ENCODE assay signal across 8 cellular contexts in genomic region chr1:9280015-9280860, GRCh38. TPM values are rescaled to one million over a fixed set of nuclear protein-coding genes. Genes with fewer than 3 reads are reported as not detected.
DNase-seq lines count a peak whose midpoint lies in the region; ATAC-seq and TF ChIP-seq lines count a peak whose summit lies in the region.
"Had no signal": no experiment of that assay in that cellular context is flagged by ENCODE, and none has a peak within 500 bp of the region (broad histone marks: within the 10 kb centered on the region; RNA-seq: fewer than 3 reads in every experiment).

No MANE protein-coding gene starts in this region.

- H3K27ac ChIP-seq in brain microvascular endothelial cell (peak overlapping the region; percentile 52), mesendoderm (ENCODE audit: low read depth, low read length) (no peak overlapping the region), thoracic aorta (no peak overlapping the region)

- no peak overlapping the region for H2AK5ac ChIP-seq in mesendoderm (ENCODE audit: low read length)

- peaks cover 5% of the 10 kb centered on the region for H3K9me3 ChIP-seq in T-helper 17 cell (ENCODE audit: control insufficient read depth, low read length, poor library complexity, severe bottlenecking)
- H3K9me3 ChIP-seq in thoracic aorta: no peaks in the 10 kb centered on the region

- H3K18ac ChIP-seq in mesendoderm (ENCODE audit: low read length): no peak overlapping the region

- no peak overlapping the region for H3K4ac ChIP-seq in mesendoderm (ENCODE audit: low read depth, low read length)

- DNase-seq in HFF-Myc (ENCODE audit: extremely low read depth, low read depth): peak; percentile 78
- DNase-seq in T-helper 17 cell: no peak
- peak; percentile 92 for DNase-seq in brain microvascular endothelial cell
- DNase-seq in mesendoderm: peak; percentile 76
- peak; percentile 57 for DNase-seq in thoracic aorta (ENCODE audit: low spot score)
- DNase-seq: activated B cell treated with CpG ODN at 0.5 μM for 24 hours had no signal

- H3K23ac ChIP-seq in mesendoderm (ENCODE audit: low read length): no peak overlapping the region

- H3K56ac ChIP-seq in mesendoderm (ENCODE audit: low read length): peak overlapping the region; percentile 0

- H4K8ac ChIP-seq in mesendoderm (ENCODE audit: low read depth, low read length): no peak overlapping the region

- no CpG with 5 or more reads among the region's 36 CpGs for WGBS in mesendoderm (ENCODE audit: extremely low coverage, insufficient coverage, low lambda C conversion rate)

- H3K36me3 ChIP-seq in brain microvascular endothelial cell (replicated peaks) (no peaks in the 10 kb centered on the region), mesendoderm (ENCODE audit: control insufficient read depth, insufficient read depth, low read length) (no peaks in the 10 kb centered on the region), thoracic aorta (no peaks in the 10 kb centered on the region)

- peaks cover 6% of the 10 kb centered on the region for H3K36me3 Mint-ChIP-seq in T-helper 17 cell (ENCODE audit: low read depth)

- H3K4me2 ChIP-seq in mesendoderm (ENCODE audit: low read length): no peak overlapping the region

- H4K5ac ChIP-seq in mesendoderm (ENCODE audit: low read length): no peak overlapping the region

- H3K9ac ChIP-seq in mesendoderm (ENCODE audit: low read length): no peak overlapping the region

- H2BK15ac ChIP-seq in mesendoderm (replicated peaks; ENCODE audit: low read depth): no peak overlapping the region

- ATAC-seq in T-helper 17 cell: peak; percentile 18
- ATAC-seq in thoracic aorta (ENCODE audit: insufficient number of reproducible peaks, low FRiP score, low read depth): peak; percentile 51
- no peak for ATAC-seq in GM18873 (IDR thresholded peaks at IDR 0.05; ENCODE audit: low FRiP score, unreplicated experiment)
- no peak for ATAC-seq in GM19023 (IDR thresholded peaks at IDR 0.05; ENCODE audit: unreplicated experiment)

- H3K4me1 ChIP-seq in mesendoderm (ENCODE audit: control insufficient read depth, low read depth, low read length) (no peaks in the 10 kb centered on the region), thoracic aorta (ENCODE audit: control insufficient read depth in 1 of 2, low read depth in 2 of 2) (peaks cover 22 to 56% of the 10 kb centered on the region in 2 donors)

- peaks cover 38% of the 10 kb centered on the region for H3K4me1 Mint-ChIP-seq in T-helper 17 cell

- in situ Hi-C loops in brain microvascular endothelial cell (cut with HindIII; ENCODE audit: low pct_ligation_motif_present, low sequenced_read_pairs): no loop called here

- H3K79me1 ChIP-seq in mesendoderm (ENCODE audit: low read length): no peaks in the 10 kb centered on the region

- no peaks in the 10 kb centered on the region for H3K27me3 Mint-ChIP-seq in T-helper 17 cell

- no peak overlapping the region for H2BK5ac ChIP-seq in mesendoderm (ENCODE audit: low read length)

- no peak overlapping the region for H2BK120ac ChIP-seq in mesendoderm (ENCODE audit: low read depth, low read length)

- H3K79me2 ChIP-seq in mesendoderm (ENCODE audit: control insufficient read depth, insufficient read depth, low read length): no peaks in the 10 kb centered on the region

- peak overlapping the region; percentile 60 for H3K4me3 Mint-ChIP-seq in T-helper 17 cell
- H3K4me3 Mint-ChIP-seq: activated B cell treated with CpG ODN at 0.5 μM for 24 hours had no signal

- H3K27ac Mint-ChIP-seq in T-helper 17 cell: no peak overlapping the region
- H3K27ac Mint-ChIP-seq: activated B cell treated with CpG ODN at 0.5 μM for 24 hours had no signal

- TF ChIP-seq CTCF in HFF-Myc (IDR thresholded peaks at IDR 0.05; ENCODE audit: low read depth, low read length, missing control alignments) (no peak), brain microvascular endothelial cell (IDR thresholded peaks at IDR 0.05; ENCODE audit: low read depth, low read length, missing control alignments) (no peak), thoracic aorta (IDR thresholded peaks at IDR 0.05) (no peak)

- H3K27me3 ChIP-seq in brain microvascular endothelial cell (replicated peaks): no peaks in the 10 kb centered on the region
- H3K27me3 ChIP-seq in mesendoderm (ENCODE audit: insufficient read depth, low read length, poor library complexity): no peaks in the 10 kb centered on the region
- no peaks in the 10 kb centered on the region for H3K27me3 ChIP-seq in thoracic aorta (replicated peaks; ENCODE audit: insufficient read depth)

- no peak overlapping the region for H3K4me3 ChIP-seq in HFF-Myc (replicated peaks; ENCODE audit: low read depth, low read length)
- H3K4me3 ChIP-seq in brain microvascular endothelial cell (ENCODE audit: low read depth, low read length): no peak overlapping the region
- H3K4me3 ChIP-seq in mesendoderm (ENCODE audit: low read length): no peak overlapping the region
- peak overlapping the region; percentile 53 for H3K4me3 ChIP-seq in thoracic aorta

RNA-seq across cellular contexts. Expression of gene SPSB1, which starts 12.5 kb away (rescaled TPM):
- total RNA-seq in T-helper 17 cell: 1 to 10 TPM; 7.7 to 9.2 TPM
- polyA plus RNA-seq in mesendoderm (2013, experiment 1 of 2): 2.3 TPM
- polyA plus RNA-seq in mesendoderm (2013, experiment 2 of 2): 2.2 TPM
- total RNA-seq in thoracic aorta: 100 to 1,000 TPM; 107 to 171 TPM

RNA-seq across cellular contexts. Expression of gene H6PD, which starts 45.7 kb away (rescaled TPM):
- total RNA-seq in T-helper 17 cell (10 to 100 TPM; 16.1 to 19.2 TPM), thoracic aorta (10 to 100 TPM; 57.8 to 80.6 TPM)
- polyA plus RNA-seq in mesendoderm (2013, experiment 1 of 2): 1.6 TPM
- 1.5 TPM for polyA plus RNA-seq in mesendoderm (2013, experiment 2 of 2)

Comparison
In these comparisons a context has a peak if more than half of its experiments do, and no peak if none do; other contexts are left out.
1. DNase-seq: peak in HFF-Myc (single experiment), brain microvascular endothelial cell (single experiment), mesendoderm (single experiment) and thoracic aorta (single experiment); none in T-helper 17 cell (0 of 3).
2. ATAC-seq: peak in T-helper 17 cell (single experiment) and thoracic aorta (single experiment); none in GM18873 (single experiment) and GM19023 (single experiment).
3. RNA of gene SPSB1, which starts 12.5 kb away (total RNA-seq): 107 to 171 TPM in thoracic aorta; 7.7 to 9.2 TPM in T-helper 17 cell; every median in the first group is over 10 times any median in the second.